In the genomic region with DNA sequence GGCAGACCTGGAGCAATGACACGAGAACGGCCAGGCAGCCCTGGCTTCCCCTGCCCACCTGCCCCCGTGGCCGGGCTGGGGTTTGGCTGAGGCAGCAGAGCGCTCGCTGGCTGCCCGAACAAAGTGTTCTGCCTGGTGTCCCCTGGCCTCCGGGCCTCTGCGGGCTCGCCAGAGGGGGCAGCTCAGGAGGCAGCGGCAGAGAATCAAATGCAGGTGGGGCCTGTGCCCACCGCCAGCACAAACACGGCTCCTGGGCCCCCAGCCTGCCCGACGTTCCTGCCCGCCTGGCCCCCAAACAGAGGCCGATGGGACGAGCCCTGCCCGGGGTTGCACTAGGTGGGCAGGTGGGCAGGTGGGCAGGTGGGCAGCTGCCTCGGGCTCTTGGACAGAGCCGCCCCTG, we compare ENCODE assay signal across 20 cellular contexts.
"Had no signal": no experiment of that assay in that cellular context is flagged by ENCODE, and none has a peak within 500 bp of the region (broad histone marks: within the 10 kb centered on the region; RNA-seq: fewer than 3 reads in every experiment).

No MANE protein-coding gene starts in this region.

- DNase-seq: dermis blood vessel endothelial cell; effector memory CD4-positive, alpha-beta T cell; foreskin melanocyte; glutamatergic neuron; kidney; lower lobe of right lung; naive thymus-derived CD8-positive, alpha-beta T cell; nephron progenitor cell; occipital lobe; sigmoid colon; stimulated activated CD4-positive, alpha-beta T cell treated with anti-CD3 and anti-CD28 coated beads, Interleukin-2, amount 100 ng/mL, for 24 hours; stimulated activated CD4-positive, alpha-beta T cell treated with anti-CD3 and anti-CD28 coated beads, Interleukin-4, amount 100 ng/mL, for 24 hours; stimulated activated naive CD4-positive, alpha-beta T cell treated with Interleukin-2 at 50 U/mL for 16 hours had no signal

- H3K4me3 ChIP-seq: coronary artery, esophagus muscularis mucosa, left lung, lower lobe of right lung, pancreas, sigmoid colon, stomach, thyroid gland had no signal

- H3K36me3 ChIP-seq: esophagus muscularis mucosa, left lung, lower lobe of right lung, pancreas, sigmoid colon, stomach, thyroid gland had no signal

- ATAC-seq: left lung; lower lobe of right lung; naive thymus-derived CD8-positive, alpha-beta T cell; stimulated activated effector memory CD8-positive, alpha-beta T cell treated with anti-CD3 and anti-CD28 coated beads, Interleukin-12 subunit alpha, Interleukin-12 subunit beta, amount 100 ng/mL, for 72 hours had no signal

- H3K9me3 ChIP-seq: esophagus muscularis mucosa, left lung, lower lobe of right lung, pancreas, sigmoid colon, stomach, thyroid gland had no signal

- H3K27ac ChIP-seq: coronary artery, esophagus muscularis mucosa, left lung, lower lobe of right lung, pancreas, sigmoid colon, stomach, thyroid gland had no signal

- H3K27me3 ChIP-seq: esophagus muscularis mucosa, left lung, pancreas, sigmoid colon, stomach, thyroid gland had no signal

- H3K4me1 ChIP-seq: pancreas had no signal
